28 cellular contexts compared by ENCODE assay signal in genomic region chr2:113229795-113230194, GRCh38. TPM values are rescaled to one million over a fixed set of nuclear protein-coding genes. Genes with fewer than 3 reads are reported as not detected.
DNase-seq lines count a peak whose midpoint lies in the region; ATAC-seq and TF ChIP-seq lines count a peak whose summit lies in the region.
"Had no signal": no experiment of that assay in that cellular context is flagged by ENCODE, and none has a peak within 500 bp of the region (broad histone marks: within the 10 kb centered on the region; RNA-seq: fewer than 3 reads in every experiment).

No MANE protein-coding gene starts in this region.

- H3K18ac ChIP-seq in mesenchymal stem cell (ENCODE audit: low read depth in 1 of 2, low read length in 2 of 2) = no peak overlapping the region

- H3K14ac ChIP-seq in mesenchymal stem cell (ENCODE audit: low read length in 2 of 2) = no peak overlapping the region

- H3K27ac Mint-ChIP-seq in MCF 10A (ENCODE audit: low read depth, unreplicated experiment) = peak overlapping the region; percentile 63
- H3K27ac Mint-ChIP-seq: B cell, T-helper 17 cell had no signal

- H3K36me3 Mint-ChIP-seq in MCF 10A (ENCODE audit: insufficient read depth, unreplicated experiment) = peaks cover 7% of the 10 kb centered on the region
- H3K36me3 Mint-ChIP-seq: brain; CD8-positive, alpha-beta memory T cell had no signal

- 86% methylated on average over 2 of the region's 3 CpGs for WGBS in mesenchymal stem cell

- no peak overlapping the region for H4K91ac ChIP-seq in mesenchymal stem cell (ENCODE audit: low read length)

- H2BK12ac ChIP-seq in mesenchymal stem cell (ENCODE audit: low read length in 2 of 2) = no peak overlapping the region

- CTCF ChIA-PET in MCF 10A (lab: Yijun Ruan, JAX) = interaction anchor here (0.9 to 1.7 kb wide), 5 partner anchors 18 to 150 kb away, joined by 3 to 6 read pairs (median 4); no protein-coding TSS in a partner anchor

- no peaks in the 10 kb centered on the region for H3K4me1 ChIP-seq in breast epithelium
- H3K4me1 ChIP-seq in mesenchymal stem cell (ENCODE audit: control insufficient read depth, insufficient read depth, low read depth, low read length) = peaks cover 32% of the 10 kb centered on the region
- H3K4me1 ChIP-seq: lower lobe of right lung, uterus had no signal

- H3K4ac ChIP-seq in mesenchymal stem cell (ENCODE audit: low read depth in 1 of 2, low read length in 2 of 2) = no peak overlapping the region

- H3K79me1 ChIP-seq in mesenchymal stem cell (replicated peaks; ENCODE audit: low read length, poor library complexity, severe bottlenecking) = peaks cover 1% of the 10 kb centered on the region

- H2BK5ac ChIP-seq in mesenchymal stem cell (ENCODE audit: low read depth, low read length, poor library complexity, severe bottlenecking) = no peak overlapping the region

- DNase-seq in MCF 10A (ENCODE audit: unreplicated experiment) (no peak), breast epithelium (ENCODE audit: low spot score in 2 of 2) (no peak), NCI-H69 (lab: John Stamatoyannopoulos, UW) (peak; percentile 69), mesenchymal stem cell (no peak), SIG-M5 (lab: John Stamatoyannopoulos, UW) (no peak), DMS53 treated with DMSO at 0.1 percent for 48 hours (lab: John Stamatoyannopoulos, UW; ENCODE audit: unreplicated experiment) (no peak), NCI-H1930 (lab: John Stamatoyannopoulos, UW) (no peak)
- DNase-seq: ACHN; activated gamma-delta T cell treated with Interleukin-2 at 50 U/mL for 16 hours; activated T-cell treated with anti-CD3 and anti-CD28 coated beads, Interleukin-2, amount 50 U/mL, for 24 hours; CD8-positive, alpha-beta memory T cell; Karpas-422; kidney glomerular epithelial cell; lower lobe of right lung; NCI-H1436; NCI-H2107; NCI-H446 treated with DMSO at 0.1 percent for 48 hours; NK-92 treated with Interleukin-12 subunit alpha and Interleukin-12 subunit beta, amount 100 ng/mL, for 24 hours; SK-N-SH; small intestine; stimulated activated naive CD4-positive, alpha-beta T cell; T-helper 17 cell; uterus had no signal

- no peak overlapping the region for H3K4me2 ChIP-seq in mesenchymal stem cell (ENCODE audit: low read length, poor library complexity, severe bottlenecking)
- H3K4me2 ChIP-seq: SK-N-SH had no signal

- no peak overlapping the region for H3K4me3 Mint-ChIP-seq in MCF 10A (ENCODE audit: unreplicated experiment)
- H3K4me3 Mint-ChIP-seq: activated T-cell treated with anti-CD3 and anti-CD28 coated beads, Interleukin-2, amount 50 U/mL, for 24 hours; B cell; brain; CD8-positive, alpha-beta memory T cell; T-helper 17 cell had no signal

- no peaks in the 10 kb centered on the region for H3K27me3 Mint-ChIP-seq in MCF 10A (ENCODE audit: insufficient read depth, unreplicated experiment)
- H3K27me3 Mint-ChIP-seq: activated T-cell treated with anti-CD3 and anti-CD28 coated beads, Interleukin-2, amount 50 U/mL, for 24 hours; B cell; brain; CD8-positive, alpha-beta memory T cell; T-helper 17 cell had no signal

- H3K9me3 ChIP-seq in breast epithelium = no peaks in the 10 kb centered on the region
- no peaks in the 10 kb centered on the region for H3K9me3 ChIP-seq in mesenchymal stem cell (ENCODE audit: control insufficient read depth, low read length)
- H3K9me3 ChIP-seq: lower lobe of right lung, right atrium auricular region, SK-N-SH, thoracic aorta, uterus had no signal

- peak overlapping the region; percentile 16 for H2AK5ac ChIP-seq in mesenchymal stem cell (ENCODE audit: low read length, severe bottlenecking)

- H3K27me3 ChIP-seq in breast epithelium (no peaks in the 10 kb centered on the region), mesenchymal stem cell (ENCODE audit: control insufficient read depth in 1 of 2, insufficient read depth in 1 of 2, low read length in 2 of 2) (no peaks in the 10 kb centered on the region)
- H3K27me3 ChIP-seq: right atrium auricular region, uterus had no signal

- no peak overlapping the region for H4K8ac ChIP-seq in mesenchymal stem cell (ENCODE audit: low read length)

- H3K23ac ChIP-seq in mesenchymal stem cell (ENCODE audit: low read length in 2 of 2) = no peak overlapping the region

- H2BK15ac ChIP-seq in mesenchymal stem cell (ENCODE audit: low read depth, poor library complexity, severe bottlenecking) = no peak overlapping the region

- H2BK120ac ChIP-seq in mesenchymal stem cell (ENCODE audit: low read depth, low read length) = no peak overlapping the region

- no peak overlapping the region for H2AFZ ChIP-seq in mesenchymal stem cell (ENCODE audit: low read depth, low read length)

- peaks cover 14% of the 10 kb centered on the region for H3K4me1 Mint-ChIP-seq in MCF 10A (ENCODE audit: insufficient read depth, unreplicated experiment)
- H3K4me1 Mint-ChIP-seq: B cell had no signal

- ATAC-seq in HG03039 (IDR thresholded peaks at IDR 0.05; ENCODE audit: unreplicated experiment) = no peak
- ATAC-seq: T-helper 17 cell had no signal

- peak overlapping the region in 1 of 2 donors; percentile 25 for H3K27ac ChIP-seq in breast epithelium
- H3K27ac ChIP-seq in mesenchymal stem cell (ENCODE audit: low read length, poor library complexity, severe bottlenecking) = peak overlapping the region; percentile 17
- H3K27ac ChIP-seq: lower lobe of right lung, right atrium auricular region, thoracic aorta, uterus had no signal

- no peak for TF ChIP-seq POLR2A in breast epithelium (IDR thresholded peaks at IDR 0.05)

- no peak overlapping the region for H3K4me3 ChIP-seq in breast epithelium
- H3K4me3 ChIP-seq in mesenchymal stem cell (ENCODE audit: insufficient read depth in 1 of 2, low read depth in 1 of 2, low read length in 2 of 2) = no peak overlapping the region
- H3K4me3 ChIP-seq: lower lobe of right lung, right atrium auricular region, thoracic aorta, uterus had no signal

- H3K9ac ChIP-seq in mesenchymal stem cell (ENCODE audit: low read length) = no peak overlapping the region
- H3K9ac ChIP-seq: SK-N-SH had no signal

- H3K9me3 Mint-ChIP-seq in MCF 10A (ENCODE audit: unreplicated experiment) = no peaks in the 10 kb centered on the region
- H3K9me3 Mint-ChIP-seq: activated T-cell treated with anti-CD3 and anti-CD28 coated beads, Interleukin-2, amount 50 U/mL, for 24 hours; CD8-positive, alpha-beta memory T cell had no signal

- POLR2A ChIA-PET in MCF 10A (lab: Yijun Ruan, JAX) = interaction anchor here (1.0 to 1.5 kb wide), 2 partner anchors 10 to 31 kb away, joined by 3 to 4 read pairs; no protein-coding TSS in a partner anchor

- TF ChIP-seq CTCF in MCF 10A (IDR thresholded peaks at IDR 0.05; ENCODE audit: unreplicated experiment) (no peak), breast epithelium (IDR thresholded peaks at IDR 0.05) (no peak)

- intact Hi-C loops in MCF 10A (cut with micrococcal nuclease) = no loop called here
- intact Hi-C loops in breast epithelium (cut with DNase I; ENCODE audit: low total_unique reads) = no loop called here

- H3K36me3 ChIP-seq in breast epithelium (no peaks in the 10 kb centered on the region), mesenchymal stem cell (ENCODE audit: control insufficient read depth in 1 of 2, insufficient read depth in 2 of 2, low read depth in 1 of 2, low read length in 2 of 2) (peaks cover 7 to 39% of the 10 kb centered on the region in 2 experiments)
- H3K36me3 ChIP-seq: lower lobe of right lung, right atrium auricular region, thoracic aorta, uterus had no signal

- BruUV-seq in MCF 10A (replicated peaks; lab: Mats Ljungman, UMichigan) = no TSS peak

RNA-seq across cellular contexts. Expression of gene PAX8, which starts 48.9 kb away (rescaled TPM):
- total RNA-seq in MCF 10A (2022) = 2.4 TPM in 2 replicates
- 1 to 10 TPM in 2 of 3 donors, under 1 TPM in 1; under 0.01 to 2.6 (median 1.0) TPM for total RNA-seq in breast epithelium
- 0.03 TPM for polyA plus RNA-seq in mesenchymal stem cell (2013, experiment 1 of 2)
- polyA plus RNA-seq in mesenchymal stem cell (2013, experiment 2 of 2) = 0.10 TPM

RNA-seq across cellular contexts. Expression of gene PSD4, which starts 56.0 kb away (rescaled TPM):
- 9.6 and 13.2 TPM in 2 replicates for total RNA-seq in MCF 10A (2022)
- 10 to 100 TPM in 2 of 3 donors, 1 to 10 TPM in 1; 4.3 to 61.2 (median 40.3) TPM for total RNA-seq in breast epithelium
- polyA plus RNA-seq in mesenchymal stem cell (2013, experiment 1 of 2) = 0.37 TPM
- polyA plus RNA-seq in mesenchymal stem cell (2013, experiment 2 of 2) = 0.45 TPM
